Comparison of ENCODE assay signal across 8 cellular contexts in genomic region chr11:13276852-13277718, GRCh38. TPM values are rescaled to one million over a fixed set of nuclear protein-coding genes. Genes with fewer than 3 reads are reported as not detected.
DNase-seq lines count a peak whose midpoint lies in the region; ATAC-seq and TF ChIP-seq lines count a peak whose summit lies in the region.

No MANE protein-coding gene starts in this region.

- peak overlapping the region; percentile 80 for H2AFZ ChIP-seq in fibroblast of lung (ENCODE audit: low read length)

- peaks cover 15% of the 10 kb centered on the region for H3K79me2 ChIP-seq in fibroblast of lung (ENCODE audit: control insufficient read depth, insufficient read depth, low read length)

- H3K36me3 ChIP-seq in Panc1 (ENCODE audit: control insufficient read depth, insufficient read depth, low read length) (no peaks in the 10 kb centered on the region; the same call in 1 of the 2 replicates), fibroblast of lung (ENCODE audit: control insufficient read depth, insufficient read depth, low read length) (no peaks in the 10 kb centered on the region)

- intact Hi-C loops in Panc1 (cut with micrococcal nuclease; ENCODE audit: unreplicated experiment) = no loop called here

- peaks cover 13 to 32% (median 13%) of the 10 kb centered on the region in 3 donors for H3K27me3 Mint-ChIP-seq in naive B cell

- no peak for TF ChIP-seq EP300 in Ishikawa (IDR thresholded peaks at IDR 0.05; ENCODE audit: borderline replicate concordance)

- TF ChIP-seq RAD21 in Ishikawa (IDR thresholded peaks at IDR 0.05; ENCODE audit: low read depth) = no peak

- 0 out of 2 replicates have a peak overlapping the region, but pooled peaks have one; percentile 71 for H3K27ac ChIP-seq in Panc1 (ENCODE audit: low read length)
- H3K27ac ChIP-seq in fibroblast of lung (ENCODE audit: insufficient read depth, low read length) = peak overlapping the region; percentile 46

- in situ Hi-C loops in Panc1 (cut with HindIII; ENCODE audit: low pct_unique_long_range_greater_than_20kb, low sequenced_read_pairs) = no loop called here

- H3K4me1 ChIP-seq in Panc1 (ENCODE audit: control insufficient read depth, insufficient read depth, low read length) (peaks cover 5% of the 10 kb centered on the region), fibroblast of lung (ENCODE audit: control insufficient read depth, extremely low read depth, insufficient read depth, low read length) (peaks cover 2% of the 10 kb centered on the region)

- H4K20me1 ChIP-seq in fibroblast of lung (ENCODE audit: control insufficient read depth, extremely low read depth, insufficient read depth, low read length) = no peaks in the 10 kb centered on the region

- CTCF ChIA-PET in Panc1 (lab: Charles Lee) = no interaction called here

- peak overlapping the region; percentile 74 to 91 (median 80) for H3K27ac Mint-ChIP-seq in naive B cell
- peak overlapping the region; percentile 94 for H3K27ac Mint-ChIP-seq in stimulated activated effector memory CD8-positive, alpha-beta T cell treated with anti-CD3 and anti-CD28 coated beads, Interleukin-12 subunit alpha, Interleukin-12 subunit beta, amount 100 ng/mL, for 72 hours

- TF ChIP-seq CTCF in Panc1 (IDR thresholded peaks at IDR 0.05) = no peak
- no peak for TF ChIP-seq CTCF in fibroblast of lung (conservative IDR thresholded peaks at IDR 0.05 in 1 of 2, IDR thresholded peaks at IDR 0.05 in 1 of 2; ENCODE audit: low read depth in 1 of 2, low read length in 2 of 2)

- DNase-seq in DMS114 treated with DMSO at 0.1 percent for 48 hours (lab: John Stamatoyannopoulos, UW; ENCODE audit: unreplicated experiment) = peak; percentile 82
- DNase-seq in Panc1 (ENCODE audit: low read depth, low spot score) = peak; percentile 64
- peak; percentile 96 for DNase-seq in activated T-helper 1 cell treated with anti-CD3 and anti-CD28 coated beads, Interleukin-2, amount 50 U/mL, for 16 hours (ENCODE audit: low read depth in 1 of 2, low spot score in 1 of 2)
- peak; percentile 98 to 99 for DNase-seq in fibroblast of lung (ENCODE audit: low read depth in 2 of 2)
- peak; percentile 96 for DNase-seq in naive B cell
- DNase-seq in stimulated activated effector memory CD8-positive, alpha-beta T cell treated with anti-CD3 and anti-CD28 coated beads, Interleukin-12 subunit alpha, Interleukin-12 subunit beta, amount 100 ng/mL, for 72 hours (ENCODE audit: low spot score in 2 of 2) = peak; percentile 94 to 97

- H3K9me3 ChIP-seq in Panc1 (ENCODE audit: control insufficient read depth, insufficient read depth, low read depth, low read length) (no peaks in the 10 kb centered on the region), fibroblast of lung (ENCODE audit: control insufficient read depth, insufficient read depth, low read depth, low read length) (no peaks in the 10 kb centered on the region)

- H3K27me3 ChIP-seq in Panc1 (ENCODE audit: control insufficient read depth, insufficient read depth, low read length) (peaks cover 45% of the 10 kb centered on the region), fibroblast of lung (ENCODE audit: control insufficient read depth, insufficient read depth, low read length) (no peaks in the 10 kb centered on the region)

- POLR2A ChIA-PET in Panc1 (lab: Charles Lee) = no interaction called here

- no TSS peak for BruUV-seq in Panc1 (replicated peaks; lab: Mats Ljungman, UMichigan)

- H3K4me2 ChIP-seq in fibroblast of lung (ENCODE audit: extremely low read depth, insufficient read depth, low read length) = peak overlapping the region; percentile 99

- peak overlapping the region; percentile 94 to 99 (median 98) for H3K4me3 Mint-ChIP-seq in naive B cell
- peak overlapping the region; percentile 97 for H3K4me3 Mint-ChIP-seq in stimulated activated effector memory CD8-positive, alpha-beta T cell treated with anti-CD3 and anti-CD28 coated beads, Interleukin-12 subunit alpha, Interleukin-12 subunit beta, amount 100 ng/mL, for 72 hours

- H3K36me3 Mint-ChIP-seq in naive B cell = no peaks in the 10 kb centered on the region
- peaks cover 30% of the 10 kb centered on the region for H3K36me3 Mint-ChIP-seq in stimulated activated effector memory CD8-positive, alpha-beta T cell treated with anti-CD3 and anti-CD28 coated beads, Interleukin-12 subunit alpha, Interleukin-12 subunit beta, amount 100 ng/mL, for 72 hours

- H3K4me1 Mint-ChIP-seq in naive B cell = peaks cover 29 to 44% (median 41%) of the 10 kb centered on the region in 3 donors
- H3K4me1 Mint-ChIP-seq in stimulated activated effector memory CD8-positive, alpha-beta T cell treated with anti-CD3 and anti-CD28 coated beads, Interleukin-12 subunit alpha, Interleukin-12 subunit beta, amount 100 ng/mL, for 72 hours = peaks cover 51% of the 10 kb centered on the region

- peak overlapping the region; percentile 80 to 94 for H3K4me3 ChIP-seq in Panc1 (ENCODE audit: low read depth in 2 of 2, low read length in 2 of 2)
- peak overlapping the region; percentile 66 to 92 (median 90) for H3K4me3 ChIP-seq in fibroblast of lung (replicated peaks in 1 of 4; ENCODE audit: control extremely low read depth in 1 of 4, insufficient read depth in 1 of 4, low read depth in 3 of 4, low read length in 4 of 4)

- no peaks in the 10 kb centered on the region for H3K9me3 Mint-ChIP-seq in naive B cell
- H3K9me3 Mint-ChIP-seq in stimulated activated effector memory CD8-positive, alpha-beta T cell treated with anti-CD3 and anti-CD28 coated beads, Interleukin-12 subunit alpha, Interleukin-12 subunit beta, amount 100 ng/mL, for 72 hours = no peaks in the 10 kb centered on the region

- ATAC-seq in GM21619 (IDR thresholded peaks at IDR 0.05; ENCODE audit: unreplicated experiment) (peak; percentile 89), Panc1 (peak; percentile 98), naive B cell (ENCODE audit: low read depth in 2 of 2) (peak; percentile 84 to 85)
- ATAC-seq in stimulated activated effector memory CD8-positive, alpha-beta T cell treated with anti-CD3 and anti-CD28 coated beads, Interleukin-12 subunit alpha, Interleukin-12 subunit beta, amount 100 ng/mL, for 72 hours = peak; percentile 90

- peak overlapping the region; percentile 65 for H3K9ac ChIP-seq in fibroblast of lung (ENCODE audit: insufficient read depth, low read length)

TF ChIP-seq in Ishikawa, 13 proteins besides CTCF, POLR2A, EP300 and RAD21:
- no peak for TF ChIP-seq NFIC (IDR thresholded peaks at IDR 0.05)
- no peak; the same call in 1 of the 2 replicates for TF ChIP-seq MAX (IDR thresholded peaks at IDR 0.05)
- TF ChIP-seq ZBTB7A (IDR thresholded peaks at IDR 0.05; ENCODE audit: low read depth) = peak; percentile 82
- TF ChIP-seq TAF1 (IDR thresholded peaks at IDR 0.05; ENCODE audit: low read depth) = peak; percentile 54; the same call in 1 of the 2 replicates

RNA-seq across cellular contexts. Expression of gene BMAL1, which starts 0.5 kb away (rescaled TPM):
- total RNA-seq in Panc1 (2021; ENCODE audit: unreplicated experiment) (9.3 TPM), fibroblast of lung (11.2 and 13.1 TPM in 2 replicates)
- polyA plus RNA-seq in Panc1 (2012; ENCODE audit: insufficient read length) = 3.7 TPM
- polyA plus RNA-seq in fibroblast of lung (10.7 and 12.9 TPM in 2 replicates), naive B cell (ENCODE audit: low read depth in 6 of 6) (1 to 10 TPM; 3.7 to 6.5 (median 4.6) TPM)
- polyA plus RNA-seq in fibroblast of lung (2012) = 6.3 and 8.2 TPM in 2 replicates
- 3.6 and 11.7 TPM in 2 replicates for polyA minus RNA-seq in fibroblast of lung (ENCODE audit: low replicate concordance)

Comparison
In these comparisons a context has a peak if more than half of its experiments do, and no peak if none do; other contexts are left out.
1. Peak in every context shown above with its lines: DNase-seq, ATAC-seq, H3K4me3 ChIP-seq and H3K27ac ChIP-seq.